8 cellular contexts compared by ENCODE assay signal in genomic region chr19:5719961-5720790, GRCh38.
A peak's percentile ranks its signal among the peaks of the same experiment; 100 is the strongest.
DNase-seq lines count a peak whose midpoint lies in the region; ATAC-seq lines count a peak whose summit lies in the region.

Gene CATSPERD (plus strand): TSS chr19:5720637. CDS start chr19:5720738, 101 bp downstream.
Gene LONP1 (minus strand): TSS chr19:5720146. CDS start chr19:5720132, 14 bp downstream.

- DNase-seq in AML-193 (lab: John Stamatoyannopoulos, UW) (peak; percentile 96 to 98), NCI-H345 treated with DMSO at 0.1 percent for 48 hours (lab: John Stamatoyannopoulos, UW; ENCODE audit: unreplicated experiment) (peak; percentile 95), cerebellar nuclear complex (lab: John Stamatoyannopoulos, UW) (peak; percentile 85 to 92), islet precursor cell (peak; percentile 99)
- peak; percentile 96 to 98 (median 97) for DNase-seq in stimulated activated CD4-positive, alpha-beta T cell treated with anti-CD3 and anti-CD28 coated beads, Interleukin-12 subunit alpha, Interleukin-12 subunit beta, amount 100 ng/mL, for 48 hours (ENCODE audit: low read depth in 2 of 3, low spot score in 1 of 3)

- peak; percentile 87 for ATAC-seq in GM19025 (IDR thresholded peaks at IDR 0.05; ENCODE audit: low read depth, unreplicated experiment)
- ATAC-seq in HG03342 (IDR thresholded peaks at IDR 0.05; ENCODE audit: unreplicated experiment) = peak; percentile 84
- peak; percentile 82 to 85 for ATAC-seq in activated CD4-positive, CD25-positive, alpha-beta regulatory T cell treated with anti-CD3 and anti-CD28 coated beads, Interleukin-2, amount 50 U/mL, for 24 hours

Comparison
In these comparisons a context has a peak if more than half of its experiments do, and no peak if none do; other contexts are left out.
1. Peak in every context shown above with its lines: DNase-seq and ATAC-seq.